24 cellular contexts compared by ENCODE assay signal in genomic region chr2:235661136-235661535, GRCh38.
DNase-seq lines count a peak whose midpoint lies in the region; ATAC-seq and TF ChIP-seq lines count a peak whose summit lies in the region.
"Had no signal": no experiment of that assay in that cellular context is flagged by ENCODE, and none has a peak within 500 bp of the region (broad histone marks: within the 10 kb centered on the region; RNA-seq: fewer than 3 reads in every experiment).

No MANE protein-coding gene starts in this region.

- peaks cover 55% of the 10 kb centered on the region for H3K4me1 Mint-ChIP-seq in type B pancreatic cell (ENCODE audit: unreplicated experiment)
- H3K4me1 Mint-ChIP-seq: B cell had no signal

- peak overlapping the region; percentile 87 for H3K27ac Mint-ChIP-seq in type B pancreatic cell
- H3K27ac Mint-ChIP-seq in activated naive CD4-positive, alpha-beta T cell treated with anti-CD3 and anti-CD28 coated beads, Interleukin-2, amount 50 U/mL, for 72 hours = no peak overlapping the region
- H3K27ac Mint-ChIP-seq: activated CD4-positive, alpha-beta T cell treated with anti-CD3 and anti-CD28 coated beads for 36 hours; activated naive CD4-positive, alpha-beta T cell treated with anti-CD3 and anti-CD28 coated beads for 36 hours; activated T-cell treated with anti-CD3 and anti-CD28 coated beads, Interleukin-2, amount 50 U/mL, for 72 hours; B cell; stimulated activated effector memory CD8-positive, alpha-beta T cell treated with anti-CD3 and anti-CD28 coated beads, Interleukin-12 subunit alpha, Interleukin-12 subunit beta, amount 100 ng/mL, for 72 hours had no signal

- peak; percentile 47 to 90 (median 69) for DNase-seq in NCI-H1417 (lab: John Stamatoyannopoulos, UW)
- DNase-seq in NCI-H1417 treated with DMSO at 0.1 percent for 48 hours (lab: John Stamatoyannopoulos, UW) = no peak
- DNase-seq in SK-N-DZ (ENCODE audit: low spot score) = peak; percentile 53
- no peak for DNase-seq in left colon
- DNase-seq in type B pancreatic cell (ENCODE audit: extremely low spot score, unreplicated experiment) = no peak
- DNase-seq in activated naive CD4-positive, alpha-beta T cell treated with anti-CD3 and anti-CD28 coated beads, Interleukin-2, amount 50 U/mL, for 72 hours (ENCODE audit: low spot score in 2 of 2) = no peak
- DNase-seq: activated CD4-positive, alpha-beta T cell treated with anti-CD3 and anti-CD28 coated beads for 36 hours; activated naive CD4-positive, alpha-beta T cell treated with anti-CD3 and anti-CD28 coated beads for 36 hours; activated T-cell treated with anti-CD3 and anti-CD28 coated beads, Interleukin-2, amount 50 U/mL, for 72 hours; amygdala; central memory CD4-positive, alpha-beta T cell; DMS79; heart right ventricle; NCI-H1048; NCI-H2171 treated with DMSO at 0.1 percent for 48 hours; NCI-H774; psoas muscle; stimulated activated CD4-positive, alpha-beta T cell treated with anti-CD3 and anti-CD28 coated beads, Interleukin-2, amount 100 ng/mL, for 24 hours; testis had no signal

- TF ChIP-seq CTCF in type B pancreatic cell (conservative IDR thresholded peaks at IDR 0.05) = no peak

- H3K9me3 Mint-ChIP-seq in type B pancreatic cell = no peaks in the 10 kb centered on the region
- no peaks in the 10 kb centered on the region for H3K9me3 Mint-ChIP-seq in activated naive CD4-positive, alpha-beta T cell treated with anti-CD3 and anti-CD28 coated beads, Interleukin-2, amount 50 U/mL, for 72 hours
- H3K9me3 Mint-ChIP-seq: activated naive CD4-positive, alpha-beta T cell treated with anti-CD3 and anti-CD28 coated beads for 36 hours; activated T-cell treated with anti-CD3 and anti-CD28 coated beads, Interleukin-2, amount 50 U/mL, for 72 hours; stimulated activated effector memory CD8-positive, alpha-beta T cell treated with anti-CD3 and anti-CD28 coated beads, Interleukin-12 subunit alpha, Interleukin-12 subunit beta, amount 100 ng/mL, for 72 hours had no signal

- H3K27me3 Mint-ChIP-seq in type B pancreatic cell = peaks cover 12% of the 10 kb centered on the region

- H3K4me3 Mint-ChIP-seq in type B pancreatic cell = no peak overlapping the region
- H3K4me3 Mint-ChIP-seq: activated CD4-positive, alpha-beta T cell treated with anti-CD3 and anti-CD28 coated beads for 36 hours; activated naive CD4-positive, alpha-beta T cell treated with anti-CD3 and anti-CD28 coated beads for 36 hours; activated T-cell treated with anti-CD3 and anti-CD28 coated beads, Interleukin-2, amount 50 U/mL, for 72 hours; B cell; stimulated activated effector memory CD8-positive, alpha-beta T cell treated with anti-CD3 and anti-CD28 coated beads, Interleukin-12 subunit alpha, Interleukin-12 subunit beta, amount 100 ng/mL, for 72 hours had no signal

- ATAC-seq in left colon = peak; percentile 68
- ATAC-seq in activated naive CD4-positive, alpha-beta T cell treated with anti-CD3 and anti-CD28 coated beads, Interleukin-2, amount 50 U/mL, for 72 hours = no peak
- no peak for ATAC-seq in GM21786 (IDR thresholded peaks at IDR 0.05; ENCODE audit: unreplicated experiment)
- no peak for ATAC-seq in HG02885 (IDR thresholded peaks at IDR 0.05; ENCODE audit: poor library complexity, unreplicated experiment)
- ATAC-seq: activated CD4-positive, alpha-beta T cell treated with anti-CD3 and anti-CD28 coated beads for 36 hours; activated T-cell treated with anti-CD3 and anti-CD28 coated beads, Interleukin-2, amount 50 U/mL, for 72 hours; psoas muscle; Right ventricle myocardium inferior; stimulated activated effector memory CD8-positive, alpha-beta T cell treated with anti-CD3 and anti-CD28 coated beads, Interleukin-12 subunit alpha, Interleukin-12 subunit beta, amount 100 ng/mL, for 72 hours had no signal

- intact Hi-C loops in left colon (cut with DNase I, micrococcal nuclease) = no loop called here

- H3K36me3 Mint-ChIP-seq in type B pancreatic cell = no peaks in the 10 kb centered on the region
- H3K36me3 Mint-ChIP-seq in activated naive CD4-positive, alpha-beta T cell treated with anti-CD3 and anti-CD28 coated beads, Interleukin-2, amount 50 U/mL, for 72 hours = no peaks in the 10 kb centered on the region
- H3K36me3 Mint-ChIP-seq: stimulated activated effector memory CD8-positive, alpha-beta T cell treated with anti-CD3 and anti-CD28 coated beads, Interleukin-12 subunit alpha, Interleukin-12 subunit beta, amount 100 ng/mL, for 72 hours had no signal

Comparison
In these comparisons a context has a peak if more than half of its experiments do, and no peak if none do; other contexts are left out.
1. DNase-seq: peak in NCI-H1417 (3 of 3) and SK-N-DZ (single experiment); none in NCI-H1417 treated with DMSO at 0.1 percent for 48 hours (single experiment), left colon (0 of 2), type B pancreatic cell (single experiment) and activated naive CD4-positive, alpha-beta T cell treated with anti-CD3 and anti-CD28 coated beads, Interleukin-2, amount 50 U/mL, for 72 hours (0 of 2).